In genomic region chr4:102438873-102439614, GRCh38 we compare ENCODE assay signal across 1 cellular context.
A peak's percentile ranks its signal among the peaks of the same experiment; 100 is the strongest.
TF ChIP-seq lines count a peak whose summit lies in the region.

No MANE protein-coding gene starts in this region.

TF ChIP-seq in HEK293, 187 proteins besides CTCF, POLR2A, EP300 and RAD21 (continued from another document):
- no peak for TF ChIP-seq INSM2 (tag by site-specific recombination; IDR thresholded peaks at IDR 0.05)
- TF ChIP-seq ZNF558 (tag by site-specific recombination; IDR thresholded peaks at IDR 0.05) = peak; percentile 33; the same call in 1 of the 2 replicates
- TF ChIP-seq ZNF645 (tag by site-specific recombination; IDR thresholded peaks at IDR 0.05) = no peak
- no peak for TF ChIP-seq ZNF514 (tag by site-specific recombination; IDR thresholded peaks at IDR 0.05)
- TF ChIP-seq PRDM10 (tag by site-specific recombination; IDR thresholded peaks at IDR 0.05) = 0 out of 2 replicates have a peak, but pooled peaks have one; percentile 15
- no peak for TF ChIP-seq ZBTB8A (tag by site-specific recombination; IDR thresholded peaks at IDR 0.05)
- peak; percentile 46; the same call in 1 of the 2 replicates for TF ChIP-seq PRDM1 (tag by site-specific recombination; IDR thresholded peaks at IDR 0.05)
- TF ChIP-seq ZNF362 (tag by site-specific recombination; IDR thresholded peaks at IDR 0.05) = peak; percentile 42; the same call in 1 of the 2 replicates
- TF ChIP-seq ZNF398 (tag by site-specific recombination; IDR thresholded peaks at IDR 0.05) = peak; percentile 67
- peak; percentile 26; the same call in 1 of the 2 replicates for TF ChIP-seq ZNF518A (tag by site-specific recombination; conservative IDR thresholded peaks at IDR 0.05; ENCODE audit: low read depth)
- TF ChIP-seq ZNF132 (tag by site-specific recombination; IDR thresholded peaks at IDR 0.05; ENCODE audit: borderline replicate concordance) = no peak
- TF ChIP-seq ZNF280C (tag by site-specific recombination; IDR thresholded peaks at IDR 0.05) = no peak
- TF ChIP-seq ZNF114 (tag by site-specific recombination; IDR thresholded peaks at IDR 0.05) = no peak
- no peak for TF ChIP-seq ZBTB6 (tag by site-specific recombination; IDR thresholded peaks at IDR 0.05)
- TF ChIP-seq ZBTB21 (tag by site-specific recombination; IDR thresholded peaks at IDR 0.05) = peak; percentile 69
- TF ChIP-seq HOXA7 (CRISPR knock-in tag; IDR thresholded peaks at IDR 0.05; ENCODE audit: borderline replicate concordance) = no peak
- TF ChIP-seq ZNF639 (tag by site-specific recombination; IDR thresholded peaks at IDR 0.05) = no peak
- TF ChIP-seq SP7 (tag by site-specific recombination; IDR thresholded peaks at IDR 0.05) = 0 out of 2 replicates have a peak, but pooled peaks have one; percentile 34
- no peak for TF ChIP-seq ZSCAN4 (tag by site-specific recombination; IDR thresholded peaks at IDR 0.05)
- peak; percentile 91 for TF ChIP-seq ZNF366 (tag by site-specific recombination; conservative IDR thresholded peaks at IDR 0.05)
- no peak for TF ChIP-seq OSR2 (tag by site-specific recombination; IDR thresholded peaks at IDR 0.05)
- no peak for TF ChIP-seq SALL2 (tag by site-specific recombination; IDR thresholded peaks at IDR 0.05; ENCODE audit: borderline replicate concordance)
- TF ChIP-seq ZNF426 (tag by site-specific recombination; IDR thresholded peaks at IDR 0.05) = no peak
TF ChIP-seq in HEK293: peak in this region for 13.
